In genomic region chrX:104343408-104344129, GRCh38 we compare ENCODE assay signal across 8 cellular contexts.
DNase-seq lines count a peak whose midpoint lies in the region; ATAC-seq, FAIRE-seq and TF ChIP-seq lines count a peak whose summit lies in the region.

No MANE protein-coding gene starts in this region.

- H3K79me2 ChIP-seq in OCI-LY3 (ENCODE audit: low read length), result no peaks in the 10 kb centered on the region

- H3K27me3 ChIP-seq in OCI-LY3 (ENCODE audit: low read depth, low read length) (no peaks in the 10 kb centered on the region), adrenal gland (peaks cover 29% of the 10 kb centered on the region)

- no peaks in the 10 kb centered on the region for H3K36me3 ChIP-seq in OCI-LY3 (replicated peaks; ENCODE audit: low read depth, low read length)
- no peaks in the 10 kb centered on the region for H3K36me3 ChIP-seq in adrenal gland (replicated peaks in 1 of 2)

- no peak for TF ChIP-seq POLR2A in adrenal gland (IDR thresholded peaks at IDR 0.05)

- H3K9ac ChIP-seq in OCI-LY3 (ENCODE audit: low read length), result no peak overlapping the region

- DNase-seq in DMS53 treated with DMSO at 0.1 percent for 48 hours (lab: John Stamatoyannopoulos, UW; ENCODE audit: unreplicated experiment) (peak; percentile 32), adrenal gland (peak; percentile 39 to 77 (median 57))
- peak; percentile 21 to 24 for DNase-seq in stimulated activated naive CD8-positive, alpha-beta T cell treated with anti-CD3 and anti-CD28 coated beads, Interleukin-15, amount 100 ng/mL, for 72 hours

- TF ChIP-seq CTCF in OCI-LY3 (IDR thresholded peaks at IDR 0.05; ENCODE audit: low read depth, low read length) (peak; percentile 43), adrenal gland (IDR thresholded peaks at IDR 0.05) (peak; percentile 34 to 61 (median 43))

- peaks cover 17% of the 10 kb centered on the region for H3K27me3 Mint-ChIP-seq in stimulated activated naive CD8-positive, alpha-beta T cell treated with anti-CD3 and anti-CD28 coated beads, Interleukin-15, amount 100 ng/mL, for 72 hours

- H3K4me3 ChIP-seq in OCI-LY3 (ENCODE audit: low read length) (no peak overlapping the region), adrenal gland (no peak overlapping the region)

- H3K27ac Mint-ChIP-seq in stimulated activated naive CD8-positive, alpha-beta T cell treated with anti-CD3 and anti-CD28 coated beads, Interleukin-15, amount 100 ng/mL, for 72 hours, result no peak overlapping the region

- H3K9me3 ChIP-seq in OCI-LY3 (ENCODE audit: insufficient read depth, low read length) (no peaks in the 10 kb centered on the region), adrenal gland (replicated peaks in 1 of 3) (no peaks in the 10 kb centered on the region)

- H3K9me3 Mint-ChIP-seq in stimulated activated naive CD8-positive, alpha-beta T cell treated with anti-CD3 and anti-CD28 coated beads, Interleukin-15, amount 100 ng/mL, for 72 hours, result no peaks in the 10 kb centered on the region

- no peak overlapping the region for H3K4me2 ChIP-seq in OCI-LY3 (ENCODE audit: low read length)

- intact Hi-C loops in adrenal gland (cut with DNase I), result no loop called here

- H2AFZ ChIP-seq in OCI-LY3 (ENCODE audit: low read depth, low read length), result no peak overlapping the region

- peak; percentile 82 for FAIRE-seq in islet of Langerhans (lab: Jason Lieb, UNC)

- H3K4me1 Mint-ChIP-seq in stimulated activated naive CD8-positive, alpha-beta T cell treated with anti-CD3 and anti-CD28 coated beads, Interleukin-15, amount 100 ng/mL, for 72 hours, result no peaks in the 10 kb centered on the region

- no peaks in the 10 kb centered on the region for H3K4me1 ChIP-seq in OCI-LY3 (ENCODE audit: low read length)
- no peaks in the 10 kb centered on the region for H3K4me1 ChIP-seq in adrenal gland (replicated peaks in 1 of 2)

- ATAC-seq in GM19043 (IDR thresholded peaks at IDR 0.05; ENCODE audit: low read depth, unreplicated experiment), result peak; percentile 81
- ATAC-seq in HG03460 (IDR thresholded peaks at IDR 0.05; ENCODE audit: unreplicated experiment), result peak; percentile 81
- peak; percentile 60 for ATAC-seq in stimulated activated naive CD8-positive, alpha-beta T cell treated with anti-CD3 and anti-CD28 coated beads, Interleukin-15, amount 100 ng/mL, for 72 hours
- no peak for ATAC-seq in HG02678 (IDR thresholded peaks at IDR 0.05; ENCODE audit: unreplicated experiment)

- H3K4me3 Mint-ChIP-seq in stimulated activated naive CD8-positive, alpha-beta T cell treated with anti-CD3 and anti-CD28 coated beads, Interleukin-15, amount 100 ng/mL, for 72 hours, result no peak overlapping the region

- 32 to 43% (median 37%) methylated on average over 2 to 8 of the region's 8 CpGs for WGBS in adrenal gland, 4 donors

- no peaks in the 10 kb centered on the region for H4K20me1 ChIP-seq in OCI-LY3 (ENCODE audit: insufficient read depth, low read length)

- H3K27ac ChIP-seq in OCI-LY3 (ENCODE audit: low read length) (no peak overlapping the region), adrenal gland (no peak overlapping the region)
